In the genomic region with DNA sequence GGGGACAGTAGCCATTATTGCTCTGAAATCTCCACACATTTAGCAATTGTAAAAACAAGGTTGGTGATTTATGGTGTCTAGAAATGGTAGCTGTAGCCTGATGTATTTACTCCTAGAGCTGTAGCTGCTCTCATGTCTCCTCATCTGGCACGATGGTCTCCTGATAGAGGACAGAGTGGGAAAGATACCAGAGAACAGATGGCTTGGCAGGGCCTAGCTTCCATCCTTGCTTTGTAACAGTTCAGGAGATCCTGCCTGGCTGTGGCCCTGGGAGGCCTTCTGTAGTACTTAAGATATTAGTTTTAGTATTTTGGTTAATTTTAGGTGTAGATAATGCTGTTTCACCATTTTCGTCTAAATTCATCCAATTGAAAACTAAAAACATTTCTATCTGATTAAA, we compare ENCODE assay signal across 13 cellular contexts. TPM values are rescaled to one million over a fixed set of nuclear protein-coding genes. Genes with fewer than 3 reads are reported as not detected.
DNase-seq lines count a peak whose midpoint lies in the region; ATAC-seq and TF ChIP-seq lines count a peak whose summit lies in the region.
"Had no signal": no experiment of that assay in that cellular context is flagged by ENCODE, and none has a peak within 500 bp of the region (broad histone marks: within the 10 kb centered on the region; RNA-seq: fewer than 3 reads in every experiment).

No MANE protein-coding gene starts in this region.

- H3K4me3 ChIP-seq in CD8-positive, alpha-beta memory T cell (ENCODE audit: low read length), result no peak overlapping the region
- H3K4me3 ChIP-seq in GM23338, result no peak overlapping the region
- H3K4me3 ChIP-seq: K562 had no signal

- peaks cover 67% of the 10 kb centered on the region for H3K4me1 ChIP-seq in CD8-positive, alpha-beta memory T cell (ENCODE audit: insufficient read depth, low read length)
- H3K4me1 ChIP-seq in GM23338 (ENCODE audit: insufficient read depth), result no peaks in the 10 kb centered on the region

- no peak overlapping the region for H2AFZ ChIP-seq in GM23338

- H3K27ac Mint-ChIP-seq in activated CD4-positive, alpha-beta memory T cell treated with anti-CD3 and anti-CD28 coated beads, Interleukin-2, amount 10 ng/mL, durations not matched to agents 7 days and 5 days, result peak overlapping the region; percentile 54
- H3K27ac Mint-ChIP-seq in activated CD4-positive, alpha-beta memory T cell treated with anti-CD3 and anti-CD28 coated beads for 36 hours, result no peak overlapping the region
- H3K27ac Mint-ChIP-seq in CD8-positive, alpha-beta memory T cell, result peak overlapping the region in 6 of 8 donors; percentile 28 to 87 (median 84)
- H3K27ac Mint-ChIP-seq in activated naive CD8-positive, alpha-beta T cell treated with anti-CD3 and anti-CD28 coated beads for 36 hours, result peak overlapping the region; percentile 43
- H3K27ac Mint-ChIP-seq in naive thymus-derived CD8-positive, alpha-beta T cell, result peak overlapping the region in 9 of 10 donors; percentile 38 to 97 (median 73)
- H3K27ac Mint-ChIP-seq in GM23338, result no peak overlapping the region
- no peak overlapping the region for H3K27ac Mint-ChIP-seq in stimulated activated naive B cell treated with anti-CD40 and anti-IgM and Interleukin-4, amounts not matched to agents 10 μg/mL and 1 μg/mL and 100 μg/mL, for 72 hours

- H3K27ac ChIP-seq in CD8-positive, alpha-beta memory T cell (ENCODE audit: low read depth, low read length), result no peak overlapping the region
- H3K27ac ChIP-seq in GM23338 (ENCODE audit: low read depth), result no peak overlapping the region

- H3K4me2 ChIP-seq in GM23338, result no peak overlapping the region

- POLR2A ChIA-PET in activated CD4-positive, alpha-beta memory T cell treated with anti-CD3 and anti-CD28 coated beads, Interleukin-2, amount 10 ng/mL, durations not matched to agents 7 days and 5 days (lab: Charles Lee), result interaction anchor here (1.2 to 6.2 kb wide), 2 partner anchors 10 to 17 kb away, joined by 3 to 49 read pairs; no protein-coding TSS in a partner anchor
- POLR2A ChIA-PET in activated CD4-positive, alpha-beta memory T cell treated with anti-CD3 and anti-CD28 coated beads for 36 hours (lab: Charles Lee), result no interaction called here
- POLR2A ChIA-PET in CD8-positive, alpha-beta memory T cell (lab: Charles Lee), result no interaction called here
- POLR2A ChIA-PET in naive thymus-derived CD8-positive, alpha-beta T cell (lab: Charles Lee), result no interaction called here

- H3K79me2 ChIP-seq in GM23338 (replicated peaks; ENCODE audit: insufficient read depth), result peaks cover 75% of the 10 kb centered on the region

- peaks cover 49% of the 10 kb centered on the region for H4K20me1 ChIP-seq in GM23338 (replicated peaks; ENCODE audit: insufficient read depth)

- CTCF ChIA-PET in activated CD4-positive, alpha-beta memory T cell treated with anti-CD3 and anti-CD28 coated beads, Interleukin-2, amount 10 ng/mL, durations not matched to agents 7 days and 5 days (lab: Charles Lee), result interaction anchor here (1.7 kb wide), 1 partner anchor 10 kb away, joined by 4 read pairs; no protein-coding TSS in a partner anchor
- CTCF ChIA-PET in activated CD4-positive, alpha-beta memory T cell treated with anti-CD3 and anti-CD28 coated beads for 36 hours (lab: Charles Lee), result no interaction called here
- CTCF ChIA-PET in CD8-positive, alpha-beta memory T cell (lab: Charles Lee), result no interaction called here

- intact Hi-C loops in activated CD4-positive, alpha-beta memory T cell treated with anti-CD3 and anti-CD28 coated beads for 36 hours (cut with micrococcal nuclease), result no loop called here

- peaks cover 54% of the 10 kb centered on the region for H3K36me3 ChIP-seq in CD8-positive, alpha-beta memory T cell (ENCODE audit: insufficient read depth, low read length)
- H3K36me3 ChIP-seq in GM23338 (ENCODE audit: insufficient read depth), result peaks cover 51% of the 10 kb centered on the region

- H3K4me1 Mint-ChIP-seq in activated CD4-positive, alpha-beta memory T cell treated with anti-CD3 and anti-CD28 coated beads, Interleukin-2, amount 10 ng/mL, durations not matched to agents 7 days and 5 days, result peaks cover 80% of the 10 kb centered on the region
- peaks cover 67% of the 10 kb centered on the region for H3K4me1 Mint-ChIP-seq in activated CD4-positive, alpha-beta memory T cell treated with anti-CD3 and anti-CD28 coated beads for 36 hours (ENCODE audit: low read depth)
- peaks cover 78 to 91% (median 84%) of the 10 kb centered on the region in 3 donors for H3K4me1 Mint-ChIP-seq in CD8-positive, alpha-beta memory T cell
- H3K4me1 Mint-ChIP-seq in activated naive CD8-positive, alpha-beta T cell treated with anti-CD3 and anti-CD28 coated beads for 36 hours, result peaks cover 75% of the 10 kb centered on the region
- H3K4me1 Mint-ChIP-seq in naive thymus-derived CD8-positive, alpha-beta T cell, result peaks cover 38 to 87% (median 74%) of the 10 kb centered on the region in 4 donors
- H3K4me1 Mint-ChIP-seq in GM23338, result no peaks in the 10 kb centered on the region
- peaks cover 33 to 54% of the 10 kb centered on the region in 2 donors for H3K4me1 Mint-ChIP-seq in stimulated activated naive B cell treated with anti-CD40 and anti-IgM and Interleukin-4, amounts not matched to agents 10 μg/mL and 1 μg/mL and 100 μg/mL, for 72 hours

- peaks cover 90% of the 10 kb centered on the region for H3K36me3 Mint-ChIP-seq in activated CD4-positive, alpha-beta memory T cell treated with anti-CD3 and anti-CD28 coated beads, Interleukin-2, amount 10 ng/mL, durations not matched to agents 7 days and 5 days (ENCODE audit: low read depth)
- peaks cover 65% of the 10 kb centered on the region for H3K36me3 Mint-ChIP-seq in activated CD4-positive, alpha-beta memory T cell treated with anti-CD3 and anti-CD28 coated beads for 36 hours
- peaks cover 10 to 91% (median 40%) of the 10 kb centered on the region in 3 donors for H3K36me3 Mint-ChIP-seq in CD8-positive, alpha-beta memory T cell
- H3K36me3 Mint-ChIP-seq in activated naive CD8-positive, alpha-beta T cell treated with anti-CD3 and anti-CD28 coated beads for 36 hours, result peaks cover 49% of the 10 kb centered on the region
- peaks cover 5 to 90% (median 27%) of the 10 kb centered on the region in 3 donors for H3K36me3 Mint-ChIP-seq in naive thymus-derived CD8-positive, alpha-beta T cell
- peaks cover 77% of the 10 kb centered on the region for H3K36me3 Mint-ChIP-seq in GM23338 (ENCODE audit: low read depth)
- peaks cover 38 to 56% of the 10 kb centered on the region in 2 donors for H3K36me3 Mint-ChIP-seq in stimulated activated naive B cell treated with anti-CD40 and anti-IgM and Interleukin-4, amounts not matched to agents 10 μg/mL and 1 μg/mL and 100 μg/mL, for 72 hours

- H3K9me3 Mint-ChIP-seq in activated CD4-positive, alpha-beta memory T cell treated with anti-CD3 and anti-CD28 coated beads, Interleukin-2, amount 10 ng/mL, durations not matched to agents 7 days and 5 days, result no peaks in the 10 kb centered on the region
- no peaks in the 10 kb centered on the region for H3K9me3 Mint-ChIP-seq in activated CD4-positive, alpha-beta memory T cell treated with anti-CD3 and anti-CD28 coated beads for 36 hours
- no peaks in the 10 kb centered on the region for H3K9me3 Mint-ChIP-seq in CD8-positive, alpha-beta memory T cell
- H3K9me3 Mint-ChIP-seq in activated naive CD8-positive, alpha-beta T cell treated with anti-CD3 and anti-CD28 coated beads for 36 hours, result no peaks in the 10 kb centered on the region
- H3K9me3 Mint-ChIP-seq in naive thymus-derived CD8-positive, alpha-beta T cell, result no peaks in the 10 kb centered on the region
- no peaks in the 10 kb centered on the region for H3K9me3 Mint-ChIP-seq in GM23338
- no peaks in the 10 kb centered on the region for H3K9me3 Mint-ChIP-seq in stimulated activated naive B cell treated with anti-CD40 and anti-IgM and Interleukin-4, amounts not matched to agents 10 μg/mL and 1 μg/mL and 100 μg/mL, for 72 hours

- H3K9me3 ChIP-seq in CD8-positive, alpha-beta memory T cell (ENCODE audit: low read length), result no peaks in the 10 kb centered on the region

- H3F3A ChIP-seq in GM23338 (replicated peaks; ENCODE audit: low read depth), result no peaks in the 10 kb centered on the region

- no peak for TF ChIP-seq CTCF in GM23338 (conservative IDR thresholded peaks at IDR 0.05; ENCODE audit: low read depth in 2 of 2)

- H3K27me3 ChIP-seq in CD8-positive, alpha-beta memory T cell (ENCODE audit: insufficient read depth, low read length, poor library complexity, severe bottlenecking), result no peaks in the 10 kb centered on the region
- H3K27me3 ChIP-seq in GM23338 (ENCODE audit: insufficient read depth), result no peaks in the 10 kb centered on the region

- DNase-seq in activated CD4-positive, alpha-beta memory T cell treated with anti-CD3 and anti-CD28 coated beads, Interleukin-2, amount 10 ng/mL, durations not matched to agents 7 days and 5 days, result no peak
- DNase-seq in activated CD4-positive, alpha-beta memory T cell treated with anti-CD3 and anti-CD28 coated beads for 36 hours, result no peak
- DNase-seq in CD8-positive, alpha-beta memory T cell, result no peak
- DNase-seq in activated naive CD8-positive, alpha-beta T cell treated with anti-CD3 and anti-CD28 coated beads for 36 hours, result no peak
- DNase-seq in naive thymus-derived CD8-positive, alpha-beta T cell, result no peak
- DNase-seq in NCI-H1930 (lab: John Stamatoyannopoulos, UW) (no peak), GM23338 (ENCODE audit: low spot score) (no peak)
- DNase-seq in stimulated activated naive B cell treated with anti-CD40 and anti-IgM and Interleukin-4, amounts not matched to agents 10 μg/mL and 1 μg/mL and 100 μg/mL, for 72 hours, result no peak
- DNase-seq: GOT3, NCI-H1436 treated with DMSO at 0.1 percent for 48 hours, NCI-H345, NCI-H774 had no signal

- H3K4me3 Mint-ChIP-seq in activated CD4-positive, alpha-beta memory T cell treated with anti-CD3 and anti-CD28 coated beads, Interleukin-2, amount 10 ng/mL, durations not matched to agents 7 days and 5 days, result no peak overlapping the region
- H3K4me3 Mint-ChIP-seq in activated CD4-positive, alpha-beta memory T cell treated with anti-CD3 and anti-CD28 coated beads for 36 hours, result no peak overlapping the region
- H3K4me3 Mint-ChIP-seq in CD8-positive, alpha-beta memory T cell, result peak overlapping the region in 2 of 7 donors; percentile 28 to 59
- no peak overlapping the region for H3K4me3 Mint-ChIP-seq in activated naive CD8-positive, alpha-beta T cell treated with anti-CD3 and anti-CD28 coated beads for 36 hours
- H3K4me3 Mint-ChIP-seq in naive thymus-derived CD8-positive, alpha-beta T cell, result peak overlapping the region in 1 of 10 donors; percentile 15
- H3K4me3 Mint-ChIP-seq in GM23338, result no peak overlapping the region
- no peak overlapping the region for H3K4me3 Mint-ChIP-seq in stimulated activated naive B cell treated with anti-CD40 and anti-IgM and Interleukin-4, amounts not matched to agents 10 μg/mL and 1 μg/mL and 100 μg/mL, for 72 hours

- no peak for ATAC-seq in naive thymus-derived CD8-positive, alpha-beta T cell
- no peak for ATAC-seq in GM23338
- ATAC-seq in stimulated activated naive B cell treated with anti-CD40 and anti-IgM and Interleukin-4, amounts not matched to agents 10 μg/mL and 1 μg/mL and 100 μg/mL, for 72 hours (replicated peaks), result no peak
- ATAC-seq: K562 had no signal

- H3K27me3 Mint-ChIP-seq in activated CD4-positive, alpha-beta memory T cell treated with anti-CD3 and anti-CD28 coated beads, Interleukin-2, amount 10 ng/mL, durations not matched to agents 7 days and 5 days, result no peaks in the 10 kb centered on the region
- H3K27me3 Mint-ChIP-seq in activated CD4-positive, alpha-beta memory T cell treated with anti-CD3 and anti-CD28 coated beads for 36 hours, result no peaks in the 10 kb centered on the region
- H3K27me3 Mint-ChIP-seq in CD8-positive, alpha-beta memory T cell, result no peaks in the 10 kb centered on the region
- H3K27me3 Mint-ChIP-seq in activated naive CD8-positive, alpha-beta T cell treated with anti-CD3 and anti-CD28 coated beads for 36 hours, result no peaks in the 10 kb centered on the region
- H3K27me3 Mint-ChIP-seq in naive thymus-derived CD8-positive, alpha-beta T cell, result no peaks in the 10 kb centered on the region
- H3K27me3 Mint-ChIP-seq in GM23338 (ENCODE audit: insufficient read depth, low read depth, poor library complexity), result peaks cover 2% of the 10 kb centered on the region
- H3K27me3 Mint-ChIP-seq in stimulated activated naive B cell treated with anti-CD40 and anti-IgM and Interleukin-4, amounts not matched to agents 10 μg/mL and 1 μg/mL and 100 μg/mL, for 72 hours, result no peaks in the 10 kb centered on the region

- no peaks in the 10 kb centered on the region for H3K9me2 ChIP-seq in GM23338 (ENCODE audit: insufficient read depth)

RNA-seq across cellular contexts. Expression of a gene that starts 6.7 kb away (rescaled TPM):
- total RNA-seq in activated CD4-positive, alpha-beta memory T cell treated with anti-CD3 and anti-CD28 coated beads, Interleukin-2, amount 10 ng/mL, durations not matched to agents 7 days and 5 days, result 10 to 100 TPM; 55.9 to 58.9 TPM
- 10 to 100 TPM; 27.0 to 30.5 TPM for total RNA-seq in activated CD4-positive, alpha-beta memory T cell treated with anti-CD3 and anti-CD28 coated beads for 36 hours
- 10 to 100 TPM; 32.0 to 34.2 TPM for total RNA-seq in CD8-positive, alpha-beta memory T cell
- 19.5 TPM for polyA plus RNA-seq in CD8-positive, alpha-beta memory T cell
- total RNA-seq in activated naive CD8-positive, alpha-beta T cell treated with anti-CD3 and anti-CD28 coated beads for 36 hours, result 10 to 100 TPM; 23.4 to 26.1 TPM
- 10 to 100 TPM; 76.4 to 78.5 TPM for total RNA-seq in naive thymus-derived CD8-positive, alpha-beta T cell
- 10 to 100 TPM; 12.4 to 19.3 (median 15.7) TPM for polyA plus RNA-seq in naive thymus-derived CD8-positive, alpha-beta T cell
- total RNA-seq in GM23338 (2014; rRNA removed; shearing (Covaris generic)), result 31.8 and 37.9 TPM in 2 replicates
- polyA plus RNA-seq in GM23338 (2016; fragmentation: Nextera tagmentation; extraction: Ambion mirVana), result 12.3 and 15.3 TPM in 2 replicates

RNA-seq across cellular contexts. Expression of a gene that starts 49.4 kb away (rescaled TPM):
- under 1 TPM in 1 of 2 experiments, not detected in 1; 0.10 TPM for total RNA-seq in activated CD4-positive, alpha-beta memory T cell treated with anti-CD3 and anti-CD28 coated beads, Interleukin-2, amount 10 ng/mL, durations not matched to agents 7 days and 5 days
- 1 to 10 TPM in 1 of 2 experiments, under 1 TPM in 1; 0.27 to 1.3 TPM for total RNA-seq in activated CD4-positive, alpha-beta memory T cell treated with anti-CD3 and anti-CD28 coated beads for 36 hours
- total RNA-seq in CD8-positive, alpha-beta memory T cell, result not detected
- not detected for polyA plus RNA-seq in CD8-positive, alpha-beta memory T cell
- total RNA-seq in activated naive CD8-positive, alpha-beta T cell treated with anti-CD3 and anti-CD28 coated beads for 36 hours, result under 1 TPM in 1 of 2 experiments, not detected in 1; 0.31 TPM
- total RNA-seq in naive thymus-derived CD8-positive, alpha-beta T cell, result 1 to 10 TPM in 1 of 2 experiments, not detected in 1; 1.2 TPM
- not detected for polyA plus RNA-seq in naive thymus-derived CD8-positive, alpha-beta T cell
- total RNA-seq in GM23338 (2014; rRNA removed; shearing (Covaris generic)), result not detected in 2 replicates
- not detected in 2 replicates for polyA plus RNA-seq in GM23338 (2016; fragmentation: Nextera tagmentation; extraction: Ambion mirVana)

Comparison
In these comparisons a context has a peak if more than half of its experiments do, and no peak if none do; other contexts are left out.
1. H3K27ac Mint-ChIP-seq: peak in activated CD4-positive, alpha-beta memory T cell treated with anti-CD3 and anti-CD28 coated beads, Interleukin-2, amount 10 ng/mL, durations not matched to agents 7 days and 5 days (single experiment), CD8-positive, alpha-beta memory T cell (6 of 8), activated naive CD8-positive, alpha-beta T cell treated with anti-CD3 and anti-CD28 coated beads for 36 hours (single experiment) and naive thymus-derived CD8-positive, alpha-beta T cell (9 of 10); none in activated CD4-positive, alpha-beta memory T cell treated with anti-CD3 and anti-CD28 coated beads for 36 hours (single experiment), GM23338 (single experiment) and stimulated activated naive B cell treated with anti-CD40 and anti-IgM and Interleukin-4, amounts not matched to agents 10 μg/mL and 1 μg/mL and 100 μg/mL, for 72 hours (single experiment).